In the genomic region with DNA sequence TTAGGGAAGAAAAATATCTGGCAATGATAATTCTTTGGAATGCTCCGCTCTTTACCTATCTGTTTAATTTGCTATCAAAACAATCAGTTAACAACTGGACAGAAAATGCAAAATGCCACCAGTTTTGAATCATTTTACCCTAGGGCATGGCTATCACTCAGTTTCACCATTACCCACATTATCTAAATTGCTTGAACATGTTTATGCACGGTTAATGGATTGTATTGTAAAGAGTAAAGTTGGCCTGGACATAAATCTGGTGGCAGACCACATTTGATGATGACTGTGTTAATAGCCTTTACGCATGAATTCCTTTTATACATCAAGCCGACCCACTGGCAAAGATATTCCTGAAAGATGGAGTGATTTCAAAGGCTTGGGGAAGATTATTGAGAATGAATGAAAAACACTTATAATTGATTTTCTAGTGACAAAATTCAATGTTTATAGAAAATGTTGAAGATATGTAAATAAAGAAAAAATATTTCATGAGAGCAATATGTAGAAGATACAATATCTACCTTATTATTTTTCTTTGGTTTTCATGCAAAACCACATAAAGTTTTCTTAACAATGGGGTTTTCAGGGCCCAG, we compare ENCODE assay signal across 1 cellular context.
TF ChIP-seq lines count a peak whose summit lies in the region.

No MANE protein-coding gene starts in this region.

TF ChIP-seq in HEK293, 187 proteins besides CTCF, POLR2A, EP300 and RAD21 (continued from another document and continues in another):
- TF ChIP-seq ZNF830 (tag by site-specific recombination; IDR thresholded peaks at IDR 0.05; ENCODE audit: low read depth) (no peak), ZNF366 (tag by site-specific recombination; conservative IDR thresholded peaks at IDR 0.05) (peak; percentile 83), ZNF48 (tag by site-specific recombination; IDR thresholded peaks at IDR 0.05) (no peak), EGR2 (tag by site-specific recombination; IDR thresholded peaks at IDR 0.05; ENCODE audit: low read depth) (no peak), ZNF335 (tag by site-specific recombination; conservative IDR thresholded peaks at IDR 0.05) (no peak), GLIS1 (tag by site-specific recombination; IDR thresholded peaks at IDR 0.05) (peak; percentile 69), GFI1B (tag by site-specific recombination; IDR thresholded peaks at IDR 0.05) (peak; percentile 94), ZNF585B (tag by site-specific recombination; IDR thresholded peaks at IDR 0.05) (no peak), ZIC2 (tag by site-specific recombination; IDR thresholded peaks at IDR 0.05) (no peak), ZNF768 (tag by site-specific recombination; IDR thresholded peaks at IDR 0.05) (no peak), ZNF114 (tag by site-specific recombination; IDR thresholded peaks at IDR 0.05) (no peak), ZNF148 (tag by site-specific recombination; IDR thresholded peaks at IDR 0.05; ENCODE audit: borderline replicate concordance) (no peak), ZNF202 (tag by site-specific recombination; IDR thresholded peaks at IDR 0.05; ENCODE audit: borderline replicate concordance) (no peak), KLF17 (tag by site-specific recombination; IDR thresholded peaks at IDR 0.05) (no peak), OVOL3 (tag by site-specific recombination; IDR thresholded peaks at IDR 0.05) (peak; percentile 97), ZNF248 (tag by site-specific recombination; IDR thresholded peaks at IDR 0.05) (no peak), ZNF433 (tag by site-specific recombination; IDR thresholded peaks at IDR 0.05; ENCODE audit: low read depth) (no peak), ZSCAN30 (tag by site-specific recombination; IDR thresholded peaks at IDR 0.05) (peak; percentile 88), ZNF558 (tag by site-specific recombination; IDR thresholded peaks at IDR 0.05) (no peak; the same call in 1 of the 2 replicates), KLF8 (tag by site-specific recombination; IDR thresholded peaks at IDR 0.05) (peak; percentile 82), GLIS2 (tag by site-specific recombination; IDR thresholded peaks at IDR 0.05) (peak; percentile 36; the same call in 1 of the 2 replicates), ZEB2 (tag by site-specific recombination; IDR thresholded peaks at IDR 0.05) (peak; percentile 93), ZNF416 (tag by site-specific recombination; IDR thresholded peaks at IDR 0.05) (no peak), ZXDB (tag by site-specific recombination; IDR thresholded peaks at IDR 0.05) (peak; percentile 95), ZBTB1 (tag by site-specific recombination; IDR thresholded peaks at IDR 0.05) (peak; percentile 81; the same call in 1 of the 2 replicates), ZNF704 (tag by site-specific recombination; IDR thresholded peaks at IDR 0.05) (no peak), ZSCAN23 (tag by site-specific recombination; IDR thresholded peaks at IDR 0.05) (peak; percentile 91; the same call in 1 of the 2 replicates)
- TF ChIP-seq, protein P1, sequence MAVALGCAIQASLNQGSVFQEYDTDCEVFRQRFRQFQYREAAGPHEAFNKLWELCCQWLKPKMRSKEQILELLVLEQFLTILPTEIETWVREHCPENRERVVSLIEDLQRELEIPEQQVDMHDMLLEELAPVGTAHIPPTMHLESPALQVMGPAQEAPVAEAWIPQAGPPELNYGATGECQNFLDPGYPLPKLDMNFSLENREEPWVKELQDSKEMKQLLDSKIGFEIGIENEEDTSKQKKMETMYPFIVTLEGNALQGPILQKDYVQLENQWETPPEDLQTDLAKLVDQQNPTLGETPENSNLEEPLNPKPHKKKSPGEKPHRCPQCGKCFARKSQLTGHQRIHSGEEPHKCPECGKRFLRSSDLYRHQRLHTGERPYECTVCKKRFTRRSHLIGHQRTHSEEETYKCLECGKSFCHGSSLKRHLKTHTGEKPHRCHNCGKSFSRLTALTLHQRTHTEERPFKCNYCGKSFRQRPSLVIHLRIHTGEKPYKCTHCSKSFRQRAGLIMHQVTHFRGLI (tag by site-specific recombination; IDR thresholded peaks at IDR 0.05) = peak; percentile 88
- TF ChIP-seq, protein P2, sequence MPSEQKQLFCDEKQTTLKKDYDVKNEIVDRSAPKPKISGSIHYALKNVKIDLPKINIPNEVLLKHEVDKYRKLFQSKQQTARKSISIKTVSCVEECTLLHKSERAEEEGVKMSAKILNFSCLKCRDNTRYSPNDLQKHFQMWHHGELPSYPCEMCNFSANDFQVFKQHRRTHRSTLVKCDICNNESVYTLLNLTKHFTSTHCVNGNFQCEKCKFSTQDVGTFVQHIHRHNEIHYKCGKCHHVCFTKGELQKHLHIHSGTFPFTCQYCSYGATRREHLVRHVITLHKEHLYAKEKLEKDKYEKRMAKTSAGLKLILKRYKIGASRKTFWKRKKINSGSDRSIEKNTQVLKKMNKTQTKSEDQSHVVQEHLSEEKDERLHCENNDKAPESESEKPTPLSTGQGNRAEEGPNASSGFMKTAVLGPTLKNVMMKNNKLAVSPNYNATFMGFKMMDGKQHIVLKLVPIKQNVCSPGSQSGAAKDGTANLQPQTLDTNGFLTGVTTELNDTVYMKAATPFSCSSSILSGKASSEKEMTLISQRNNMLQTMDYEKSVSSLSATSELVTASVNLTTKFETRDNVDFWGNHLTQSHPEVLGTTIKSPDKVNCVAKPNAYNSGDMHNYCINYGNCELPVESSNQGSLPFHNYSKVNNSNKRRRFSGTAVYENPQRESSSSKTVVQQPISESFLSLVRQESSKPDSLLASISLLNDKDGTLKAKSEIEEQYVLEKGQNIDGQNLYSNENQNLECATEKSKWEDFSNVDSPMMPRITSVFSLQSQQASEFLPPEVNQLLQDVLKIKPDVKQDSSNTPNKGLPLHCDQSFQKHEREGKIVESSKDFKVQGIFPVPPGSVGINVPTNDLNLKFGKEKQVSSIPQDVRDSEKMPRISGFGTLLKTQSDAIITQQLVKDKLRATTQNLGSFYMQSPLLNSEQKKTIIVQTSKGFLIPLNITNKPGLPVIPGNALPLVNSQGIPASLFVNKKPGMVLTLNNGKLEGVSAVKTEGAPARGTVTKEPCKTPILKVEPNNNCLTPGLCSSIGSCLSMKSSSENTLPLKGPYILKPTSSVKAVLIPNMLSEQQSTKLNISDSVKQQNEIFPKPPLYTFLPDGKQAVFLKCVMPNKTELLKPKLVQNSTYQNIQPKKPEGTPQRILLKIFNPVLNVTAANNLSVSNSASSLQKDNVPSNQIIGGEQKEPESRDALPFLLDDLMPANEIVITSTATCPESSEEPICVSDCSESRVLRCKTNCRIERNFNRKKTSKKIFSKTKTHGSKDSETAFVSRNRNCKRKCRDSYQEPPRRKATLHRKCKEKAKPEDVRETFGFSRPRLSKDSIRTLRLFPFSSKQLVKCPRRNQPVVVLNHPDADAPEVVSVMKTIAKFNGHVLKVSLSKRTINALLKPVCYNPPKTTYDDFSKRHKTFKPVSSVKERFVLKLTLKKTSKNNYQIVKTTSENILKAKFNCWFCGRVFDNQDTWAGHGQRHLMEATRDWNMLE (tag by site-specific recombination; conservative IDR thresholded peaks at IDR 0.05; ENCODE audit: low read depth) = peak; percentile 31; the same call in 1 of the 2 replicates
- TF ChIP-seq, protein P3, sequence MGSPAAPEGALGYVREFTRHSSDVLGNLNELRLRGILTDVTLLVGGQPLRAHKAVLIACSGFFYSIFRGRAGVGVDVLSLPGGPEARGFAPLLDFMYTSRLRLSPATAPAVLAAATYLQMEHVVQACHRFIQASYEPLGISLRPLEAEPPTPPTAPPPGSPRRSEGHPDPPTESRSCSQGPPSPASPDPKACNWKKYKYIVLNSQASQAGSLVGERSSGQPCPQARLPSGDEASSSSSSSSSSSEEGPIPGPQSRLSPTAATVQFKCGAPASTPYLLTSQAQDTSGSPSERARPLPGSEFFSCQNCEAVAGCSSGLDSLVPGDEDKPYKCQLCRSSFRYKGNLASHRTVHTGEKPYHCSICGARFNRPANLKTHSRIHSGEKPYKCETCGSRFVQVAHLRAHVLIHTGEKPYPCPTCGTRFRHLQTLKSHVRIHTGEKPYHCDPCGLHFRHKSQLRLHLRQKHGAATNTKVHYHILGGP (tag by site-specific recombination; IDR thresholded peaks at IDR 0.05) = peak; percentile 80
- TF ChIP-seq, protein P4, sequence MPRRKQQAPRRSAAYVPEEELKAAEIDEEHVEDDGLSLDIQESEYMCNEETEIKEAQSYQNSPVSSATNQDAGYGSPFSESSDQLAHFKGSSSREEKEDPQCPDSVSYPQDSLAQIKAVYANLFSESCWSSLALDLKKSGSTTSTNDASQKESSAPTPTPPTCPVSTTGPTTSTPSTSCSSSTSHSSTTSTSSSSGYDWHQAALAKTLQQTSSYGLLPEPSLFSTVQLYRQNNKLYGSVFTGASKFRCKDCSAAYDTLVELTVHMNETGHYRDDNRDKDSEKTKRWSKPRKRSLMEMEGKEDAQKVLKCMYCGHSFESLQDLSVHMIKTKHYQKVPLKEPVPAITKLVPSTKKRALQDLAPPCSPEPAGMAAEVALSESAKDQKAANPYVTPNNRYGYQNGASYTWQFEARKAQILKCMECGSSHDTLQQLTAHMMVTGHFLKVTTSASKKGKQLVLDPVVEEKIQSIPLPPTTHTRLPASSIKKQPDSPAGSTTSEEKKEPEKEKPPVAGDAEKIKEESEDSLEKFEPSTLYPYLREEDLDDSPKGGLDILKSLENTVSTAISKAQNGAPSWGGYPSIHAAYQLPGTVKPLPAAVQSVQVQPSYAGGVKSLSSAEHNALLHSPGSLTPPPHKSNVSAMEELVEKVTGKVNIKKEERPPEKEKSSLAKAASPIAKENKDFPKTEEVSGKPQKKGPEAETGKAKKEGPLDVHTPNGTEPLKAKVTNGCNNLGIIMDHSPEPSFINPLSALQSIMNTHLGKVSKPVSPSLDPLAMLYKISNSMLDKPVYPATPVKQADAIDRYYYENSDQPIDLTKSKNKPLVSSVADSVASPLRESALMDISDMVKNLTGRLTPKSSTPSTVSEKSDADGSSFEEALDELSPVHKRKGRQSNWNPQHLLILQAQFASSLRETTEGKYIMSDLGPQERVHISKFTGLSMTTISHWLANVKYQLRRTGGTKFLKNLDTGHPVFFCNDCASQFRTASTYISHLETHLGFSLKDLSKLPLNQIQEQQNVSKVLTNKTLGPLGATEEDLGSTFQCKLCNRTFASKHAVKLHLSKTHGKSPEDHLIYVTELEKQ (tag by site-specific recombination; IDR thresholded peaks at IDR 0.05; ENCODE audit: borderline replicate concordance) = peak; percentile 98
- TF ChIP-seq, protein P5, sequence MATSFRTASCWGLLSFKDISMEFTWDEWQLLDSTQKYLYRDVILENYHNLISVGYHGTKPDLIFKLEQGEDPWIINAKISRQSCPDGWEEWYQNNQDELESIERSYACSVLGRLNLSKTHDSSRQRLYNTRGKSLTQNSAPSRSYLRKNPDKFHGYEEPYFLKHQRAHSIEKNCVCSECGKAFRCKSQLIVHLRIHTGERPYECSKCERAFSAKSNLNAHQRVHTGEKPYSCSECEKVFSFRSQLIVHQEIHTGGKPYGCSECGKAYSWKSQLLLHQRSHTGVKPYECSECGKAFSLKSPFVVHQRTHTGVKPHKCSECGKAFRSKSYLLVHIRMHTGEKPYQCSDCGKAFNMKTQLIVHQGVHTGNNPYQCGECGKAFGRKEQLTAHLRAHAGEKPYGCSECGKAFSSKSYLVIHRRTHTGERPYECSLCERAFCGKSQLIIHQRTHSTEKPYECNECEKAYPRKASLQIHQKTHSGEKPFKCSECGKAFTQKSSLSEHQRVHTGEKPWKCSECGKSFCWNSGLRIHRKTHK (tag by site-specific recombination; IDR thresholded peaks at IDR 0.05) = no peak
